23 cellular contexts compared by ENCODE assay signal in the genomic region with DNA sequence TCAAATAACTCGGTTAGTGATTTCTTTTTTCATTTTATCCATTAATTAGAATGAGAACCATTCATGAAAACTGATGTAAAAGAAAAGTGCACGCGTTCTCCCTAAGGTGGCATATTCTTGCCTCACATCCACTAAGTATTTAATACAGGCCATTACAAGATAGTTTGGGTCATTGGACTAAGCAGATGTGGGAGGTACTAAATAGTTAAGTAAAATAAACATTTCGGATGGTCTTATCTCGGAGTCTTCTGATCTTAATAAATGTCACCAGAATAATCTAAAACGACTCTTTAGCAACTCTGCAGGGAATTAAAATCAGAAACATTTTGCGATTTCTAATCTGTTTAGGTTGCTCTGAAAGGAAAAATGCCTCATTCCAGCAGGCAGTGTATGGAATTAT.
A peak's percentile ranks its signal among the peaks of the same experiment; 100 is the strongest.
DNase-seq lines count a peak whose midpoint lies in the region; ATAC-seq, FAIRE-seq and TF ChIP-seq lines count a peak whose summit lies in the region.
"Had no signal": no experiment of that assay in that cellular context is flagged by ENCODE, and none has a peak within 500 bp of the region (broad histone marks: within the 10 kb centered on the region; RNA-seq: fewer than 3 reads in every experiment).

No MANE protein-coding gene starts in this region.

- no peak overlapping the region for H4K91ac ChIP-seq in trophoblast cell (ENCODE audit: low read depth, low read length)

- DNase-seq in left lobe of liver (ENCODE audit: low spot score) (no peak), pancreas (no peak), trophoblast cell (no peak)
- DNase-seq in stimulated activated CD4-positive, alpha-beta T cell treated with anti-CD3 and anti-CD28 coated beads, Interleukin-4, amount 100 ng/mL, for 1 hour = no peak
- DNase-seq: 8988T; ACHN; AML-193; BE2C; CD4-positive, alpha-beta T cell; CD8-positive, alpha-beta memory T cell; DMS 273 treated with DMSO at 0.1 percent for 48 hours; DMS79; EL; GDM1; H9 had no signal

- no peak overlapping the region for H3K23ac ChIP-seq in trophoblast cell (ENCODE audit: low read length)

- no peak overlapping the region for H3K4me2 ChIP-seq in trophoblast cell (ENCODE audit: low read length)
- H3K4me2 ChIP-seq: A549; BLaER1 treated with 17β-estradiol and CSF1 and Interleukin-3, amounts not matched to agents 10 nM and 100 nM; GM23338 had no signal

- H3K27ac ChIP-seq in VCaP (peak overlapping the region; percentile 63), pancreas (no peak overlapping the region), trophoblast cell (ENCODE audit: low read depth, low read length) (no peak overlapping the region)
- H3K27ac ChIP-seq: A549; BLaER1 treated with 17β-estradiol and CSF1 and Interleukin-3, amounts not matched to agents 10 nM and 100 nM had no signal

- H3K36me3 ChIP-seq in pancreas = no peaks in the 10 kb centered on the region
- no peaks in the 10 kb centered on the region for H3K36me3 ChIP-seq in trophoblast cell (ENCODE audit: control insufficient read depth in 1 of 2, insufficient read depth in 2 of 2, low read length in 2 of 2)
- H3K36me3 ChIP-seq: BE2C; BLaER1 treated with 17β-estradiol and CSF1 and Interleukin-3, amounts not matched to agents 10 nM and 100 nM had no signal

- H3K27me3 ChIP-seq in pancreas = no peaks in the 10 kb centered on the region
- H3K27me3 ChIP-seq in trophoblast cell (ENCODE audit: insufficient read depth, low read length) = no peaks in the 10 kb centered on the region
- H3K27me3 ChIP-seq: BE2C; BLaER1 treated with 17β-estradiol and CSF1 and Interleukin-3, amounts not matched to agents 10 nM and 100 nM had no signal

- 31% methylated on average over 7 of the region's 7 CpGs for WGBS in pancreas, 2 donors
- WGBS in trophoblast cell (ENCODE audit: extremely low coverage, insufficient coverage, insufficient read length) = no CpG with 5 or more reads among the region's 7 CpGs

- H4K8ac ChIP-seq in trophoblast cell (ENCODE audit: low read depth, low read length) = no peak overlapping the region

- H3K9me3 ChIP-seq in pancreas (no peaks in the 10 kb centered on the region), trophoblast cell (ENCODE audit: insufficient read depth, low read depth, low read length) (no peaks in the 10 kb centered on the region)
- H3K9me3 ChIP-seq: A549; BE2C; BLaER1 treated with 17β-estradiol and CSF1 and Interleukin-3, amounts not matched to agents 10 nM and 100 nM had no signal

- TF ChIP-seq CTCF in VCaP (conservative IDR thresholded peaks at IDR 0.05) (no peak), pancreas (IDR thresholded peaks at IDR 0.05) (no peak)

- H2BK5ac ChIP-seq in trophoblast cell (ENCODE audit: low read depth, low read length, poor library complexity) = no peak overlapping the region

- H3K79me2 ChIP-seq in trophoblast cell (ENCODE audit: control insufficient read depth, insufficient read depth, low read length, poor library complexity) = no peaks in the 10 kb centered on the region

- H3K4ac ChIP-seq in trophoblast cell (ENCODE audit: low read depth, low read length) = no peak overlapping the region

- H2BK12ac ChIP-seq in trophoblast cell (ENCODE audit: low read length) = no peak overlapping the region

- FAIRE-seq in pancreas (lab: Jason Lieb, UNC) = no peak
- FAIRE-seq: A549, D721Med, GM12878 had no signal

- intact Hi-C loops in pancreas (cut with DNase I) = no loop called here

- H2AFZ ChIP-seq in trophoblast cell (ENCODE audit: insufficient read depth, low read length, poor library complexity) = no peak overlapping the region
- H2AFZ ChIP-seq: GM23338 had no signal

- H3K79me1 ChIP-seq in trophoblast cell (ENCODE audit: low read length) = no peaks in the 10 kb centered on the region

- no peak overlapping the region for H4K12ac ChIP-seq in trophoblast cell (ENCODE audit: low read depth, low read length)

- H2AK5ac ChIP-seq in trophoblast cell (ENCODE audit: low read length) = no peak overlapping the region

- H3K14ac ChIP-seq in trophoblast cell (ENCODE audit: low read length) = no peak overlapping the region

- ATAC-seq in left lobe of liver = peak; percentile 65
- peak in 3 of 4 donors; percentile 26 to 51 (median 42) for ATAC-seq in pancreas
- ATAC-seq in HG03469 (IDR thresholded peaks at IDR 0.05; ENCODE audit: unreplicated experiment) = no peak
- ATAC-seq: A549, GM23338, HCT116 had no signal

- H2BK120ac ChIP-seq in trophoblast cell (ENCODE audit: insufficient read depth, low read length, poor library complexity) = no peak overlapping the region

- H3K4me3 ChIP-seq in pancreas = no peak overlapping the region
- H3K4me3 ChIP-seq in trophoblast cell (ENCODE audit: low read depth, low read length) = no peak overlapping the region
- H3K4me3 ChIP-seq: A549; BLaER1 treated with 17β-estradiol and CSF1 and Interleukin-3, amounts not matched to agents 10 nM and 100 nM; GM12878; GM23338 had no signal

- no peak overlapping the region for H3K9ac ChIP-seq in trophoblast cell (ENCODE audit: low read length)
- H3K9ac ChIP-seq: BLaER1 treated with 17β-estradiol and CSF1 and Interleukin-3, amounts not matched to agents 10 nM and 100 nM had no signal

- no peak overlapping the region for H3K18ac ChIP-seq in trophoblast cell (ENCODE audit: low read length)

- H3K4me1 ChIP-seq in pancreas (peaks cover 4 to 16% (median 8%) of the 10 kb centered on the region in 3 donors), trophoblast cell (ENCODE audit: control insufficient read depth in 1 of 2, insufficient read depth in 2 of 2, low read length in 2 of 2) (no peaks in the 10 kb centered on the region)
- H3K4me1 ChIP-seq: A549; BE2C; BLaER1 treated with 17β-estradiol and CSF1 and Interleukin-3, amounts not matched to agents 10 nM and 100 nM had no signal
